ENCODE assay signal across 9 cellular contexts in genomic region chr2:41414486-41415230, GRCh38.
DNase-seq lines count a peak whose midpoint lies in the region; ATAC-seq and TF ChIP-seq lines count a peak whose summit lies in the region.
"Had no signal": no experiment of that assay in that cellular context is flagged by ENCODE, and none has a peak within 500 bp of the region (broad histone marks: within the 10 kb centered on the region; RNA-seq: fewer than 3 reads in every experiment).

No MANE protein-coding gene starts in this region.

- H3K18ac ChIP-seq in neuronal stem cell (ENCODE audit: low read length) = no peak overlapping the region

- no peak overlapping the region for H2BK12ac ChIP-seq in neuronal stem cell (ENCODE audit: low read length)

- no CpG with 5 or more reads among the region's 5 CpGs for WGBS in neuronal stem cell (ENCODE audit: extremely low coverage in 2 of 2, insufficient read length in 2 of 2, insufficient replicate concordance in 1 of 2), 2 donors

- H2BK120ac ChIP-seq in neuronal stem cell (ENCODE audit: low read depth, low read length) = no peak overlapping the region

- H3K27me3 ChIP-seq in neuronal stem cell (ENCODE audit: control insufficient read depth in 3 of 3, insufficient read depth in 3 of 3, low read depth in 1 of 3, low read length in 3 of 3) = no peaks in the 10 kb centered on the region
- H3K27me3 ChIP-seq: tibial nerve had no signal

- H3K4me3 ChIP-seq in AG10803 (ENCODE audit: low read length) (no peak overlapping the region), choroid plexus epithelial cell (ENCODE audit: low read depth, low read length) (no peak overlapping the region), neuronal stem cell (ENCODE audit: low read length in 2 of 2) (peak overlapping the region in 1 of 2 donors; percentile 70)
- H3K4me3 ChIP-seq: tibial nerve had no signal

- no peak overlapping the region for H3K9ac ChIP-seq in neuronal stem cell (ENCODE audit: low read depth, low read length, poor library complexity)

- no peak overlapping the region for H2BK15ac ChIP-seq in neuronal stem cell (ENCODE audit: low read length)

- no peak overlapping the region for H4K91ac ChIP-seq in neuronal stem cell (ENCODE audit: low read depth, low read length, poor library complexity)

- peak overlapping the region; percentile 85 for H3K23ac ChIP-seq in neuronal stem cell (ENCODE audit: low read depth, low read length, poor library complexity)

- ATAC-seq in HG03095 (IDR thresholded peaks at IDR 0.05; ENCODE audit: unreplicated experiment) = peak; percentile 68

- H4K8ac ChIP-seq in neuronal stem cell (ENCODE audit: low read depth, low read length) = peak overlapping the region; percentile 65

- no peak overlapping the region for H2BK5ac ChIP-seq in neuronal stem cell (ENCODE audit: low read length)

- TF ChIP-seq CTCF in AG10803 (conservative IDR thresholded peaks at IDR 0.05; ENCODE audit: low read length) (peak; percentile 42), GM13976 (IDR thresholded peaks at IDR 0.05; ENCODE audit: borderline replicate concordance, control extremely low read depth, extremely low read depth, insufficient read depth, missing control alignments) (peak; percentile 55), choroid plexus epithelial cell (conservative IDR thresholded peaks at IDR 0.05; ENCODE audit: low read depth, low read length) (peak; percentile 58)

- peak; percentile 4 for DNase-seq in AG10803 (ENCODE audit: low read depth)
- peak; percentile 16 for DNase-seq in GM13976 (ENCODE audit: low spot score)
- DNase-seq in NCI-H748 (lab: John Stamatoyannopoulos, UW; ENCODE audit: unreplicated experiment) = peak; percentile 68
- DNase-seq in choroid plexus epithelial cell (ENCODE audit: low read depth) = peak; percentile 50
- DNase-seq in neuronal stem cell (ENCODE audit: low spot score) = peak; percentile 47
- DNase-seq in T-helper 9 cell = no peak
- DNase-seq in middle frontal gyrus (ENCODE audit: extremely low spot score, low spot score) = no peak

- no peak overlapping the region for H3K4ac ChIP-seq in neuronal stem cell (ENCODE audit: low read length)

- peaks cover 0 to 4% of the 10 kb centered on the region in 2 donors for H3K9me3 ChIP-seq in neuronal stem cell (replicated peaks in 1 of 2; ENCODE audit: control insufficient read depth in 2 of 2, insufficient read depth in 1 of 2, low read depth in 1 of 2, low read length in 2 of 2)

- no peak overlapping the region for H3K14ac ChIP-seq in neuronal stem cell (ENCODE audit: low read length)

- in situ Hi-C loops in GM13976 (cut with MboI; ENCODE audit: low sequenced_read_pairs, unreplicated experiment) = loop anchor here (25.0 kb wide), 1 partner anchor 373 kb away; no protein-coding TSS in a partner anchor

- H3K79me1 ChIP-seq in neuronal stem cell (ENCODE audit: low read depth, low read length) = peaks cover 1% of the 10 kb centered on the region

- peaks cover 0 to 2% of the 10 kb centered on the region in 2 donors for H3K36me3 ChIP-seq in neuronal stem cell (replicated peaks in 1 of 2; ENCODE audit: control insufficient read depth in 2 of 2, insufficient read depth in 2 of 2, low read length in 2 of 2)
- H3K36me3 ChIP-seq: tibial nerve had no signal

- peaks cover 0 to 1% of the 10 kb centered on the region in 2 donors for H3K4me1 ChIP-seq in neuronal stem cell (ENCODE audit: control insufficient read depth in 2 of 2, insufficient read depth in 1 of 2, low read depth in 1 of 2, low read length in 2 of 2)

- no peak overlapping the region for H2AFZ ChIP-seq in neuronal stem cell (ENCODE audit: low read length)

- H3K4me2 ChIP-seq in neuronal stem cell (ENCODE audit: insufficient read depth, low read length, poor library complexity, severe bottlenecking) = no peak overlapping the region

- H3K27ac ChIP-seq in neuronal stem cell (replicated peaks; ENCODE audit: low read length) = no peak overlapping the region
- H3K27ac ChIP-seq: tibial nerve had no signal

- no peak overlapping the region for H2AK5ac ChIP-seq in neuronal stem cell (ENCODE audit: low read depth, low read length)

Comparison
In these comparisons a context has a peak if more than half of its experiments do, and no peak if none do; other contexts are left out.
1. DNase-seq: peak in AG10803 (single experiment), GM13976 (single experiment), NCI-H748 (single experiment), choroid plexus epithelial cell (single experiment) and neuronal stem cell (single experiment); none in T-helper 9 cell (single experiment) and middle frontal gyrus (single experiment).
2. Peak in every context shown above with its lines, with median percentiles within 50 percentile points of each other: CTCF ChIP-seq.